ENCODE assay signal across 1 cellular context in the genomic region with DNA sequence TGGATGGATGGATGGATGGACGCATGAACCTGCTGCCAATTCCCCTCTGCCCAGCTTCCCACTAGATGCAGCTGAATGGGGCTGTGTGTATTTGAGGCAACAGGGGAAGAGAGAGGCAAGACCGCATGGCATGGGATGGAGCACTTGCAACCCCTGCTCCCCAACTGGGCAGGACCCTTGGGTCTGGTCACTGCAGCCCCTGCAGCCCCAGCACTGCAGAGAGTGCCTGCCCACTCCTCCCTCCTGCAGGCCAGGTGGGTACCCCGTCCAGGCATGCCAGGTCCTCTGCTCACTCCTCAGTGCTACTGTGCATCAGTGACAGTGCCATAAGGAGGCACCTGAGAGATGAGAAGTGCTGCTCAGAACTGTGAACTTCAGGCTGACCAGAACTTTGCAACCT.
TF ChIP-seq lines count a peak whose summit lies in the region.

No MANE protein-coding gene starts in this region.

TF ChIP-seq in SK-N-SH, 30 proteins besides CTCF, POLR2A, EP300 and RAD21 (continued from another document):
- TF ChIP-seq NFIC (IDR thresholded peaks at IDR 0.05; ENCODE audit: borderline replicate concordance) (no peak), MEF2A (IDR thresholded peaks at IDR 0.05; ENCODE audit: borderline replicate concordance, low read depth) (no peak), JUND (IDR thresholded peaks at IDR 0.05) (no peak), GATA2 (CRISPR knock-in tag; IDR thresholded peaks at IDR 0.05) (no peak), POLR2AphosphoS5 (IDR thresholded peaks at IDR 0.05; ENCODE audit: low read depth, low read length) (no peak), SIN3A (IDR thresholded peaks at IDR 0.05; ENCODE audit: borderline replicate concordance, low read depth, low read length) (no peak), SMC3 (IDR thresholded peaks at IDR 0.05; ENCODE audit: low read depth, low read length) (no peak)
- TF ChIP-seq, protein P1, sequence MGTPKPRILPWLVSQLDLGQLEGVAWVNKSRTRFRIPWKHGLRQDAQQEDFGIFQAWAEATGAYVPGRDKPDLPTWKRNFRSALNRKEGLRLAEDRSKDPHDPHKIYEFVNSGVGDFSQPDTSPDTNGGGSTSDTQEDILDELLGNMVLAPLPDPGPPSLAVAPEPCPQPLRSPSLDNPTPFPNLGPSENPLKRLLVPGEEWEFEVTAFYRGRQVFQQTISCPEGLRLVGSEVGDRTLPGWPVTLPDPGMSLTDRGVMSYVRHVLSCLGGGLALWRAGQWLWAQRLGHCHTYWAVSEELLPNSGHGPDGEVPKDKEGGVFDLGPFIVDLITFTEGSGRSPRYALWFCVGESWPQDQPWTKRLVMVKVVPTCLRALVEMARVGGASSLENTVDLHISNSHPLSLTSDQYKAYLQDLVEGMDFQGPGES (IDR thresholded peaks at IDR 0.05; ENCODE audit: low read depth, low read length), result no peak
- TF ChIP-seq, protein P2, sequence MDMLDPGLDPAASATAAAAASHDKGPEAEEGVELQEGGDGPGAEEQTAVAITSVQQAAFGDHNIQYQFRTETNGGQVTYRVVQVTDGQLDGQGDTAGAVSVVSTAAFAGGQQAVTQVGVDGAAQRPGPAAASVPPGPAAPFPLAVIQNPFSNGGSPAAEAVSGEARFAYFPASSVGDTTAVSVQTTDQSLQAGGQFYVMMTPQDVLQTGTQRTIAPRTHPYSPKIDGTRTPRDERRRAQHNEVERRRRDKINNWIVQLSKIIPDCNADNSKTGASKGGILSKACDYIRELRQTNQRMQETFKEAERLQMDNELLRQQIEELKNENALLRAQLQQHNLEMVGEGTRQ (IDR thresholded peaks at IDR 0.05; ENCODE audit: borderline replicate concordance, low read depth, low read length), result no peak
